ENCODE assay signal across 25 cellular contexts in genomic region chr7:131252976-131253375, GRCh38.
"Had no signal": no experiment of that assay in that cellular context is flagged by ENCODE, and none has a peak within 500 bp of the region (broad histone marks: within the 10 kb centered on the region; RNA-seq: fewer than 3 reads in every experiment).

No MANE protein-coding gene starts in this region.

- DNase-seq: colonic mucosa; cortex of kidney; dermis blood vessel endothelial cell; effector CD4-positive, alpha-beta T cell; effector CD8-positive, alpha-beta T cell; effector memory CD4-positive, alpha-beta T cell; effector memory CD8-positive, alpha-beta T cell; endodermal cell; erythroblast; esophagus squamous epithelium; foreskin fibroblast; foreskin keratinocyte; foreskin melanocyte; glutamatergic neuron; head of caudate nucleus; heart left ventricle; heart right ventricle had no signal

- H3K27ac ChIP-seq: colonic mucosa, coronary artery, epithelial cell of prostate, esophagus muscularis mucosa, esophagus squamous epithelium, foreskin keratinocyte, gastroesophageal sphincter, heart left ventricle, heart right ventricle had no signal

- H3K4me3 ChIP-seq: colonic mucosa, coronary artery, dorsolateral prefrontal cortex, esophagus muscularis mucosa, esophagus squamous epithelium, gastrocnemius medialis, gastroesophageal sphincter, heart left ventricle, heart right ventricle had no signal

- H3K4me3 Mint-ChIP-seq: dendritic cell treated with granulocyte-macrophage colony-stimulating factor and Interleukin-4, amounts not matched to agents 40 ng/mL and 50 ng/mL, for 4 days; effector memory CD8-positive, alpha-beta T cell; endodermal cell had no signal

- H3K36me3 ChIP-seq: colonic mucosa, esophagus muscularis mucosa, esophagus squamous epithelium, gastrocnemius medialis, gastroesophageal sphincter, heart left ventricle, heart right ventricle had no signal

- H3K27ac Mint-ChIP-seq: dendritic cell treated with granulocyte-macrophage colony-stimulating factor and Interleukin-4, amounts not matched to agents 40 ng/mL and 50 ng/mL, for 4 days; effector memory CD8-positive, alpha-beta T cell; endodermal cell had no signal

- H3K4me1 Mint-ChIP-seq: endodermal cell had no signal

- H3K9me3 ChIP-seq: colonic mucosa had no signal

- ATAC-seq: effector memory CD8-positive, alpha-beta T cell; esophagus mucosa; foreskin keratinocyte; gastroesophageal sphincter; heart left ventricle; heart right ventricle had no signal

- H3K4me1 ChIP-seq: colonic mucosa had no signal

- H3K27me3 ChIP-seq: colonic mucosa, dorsolateral prefrontal cortex, esophagus muscularis mucosa, esophagus squamous epithelium, gastrocnemius medialis, heart left ventricle, heart right ventricle had no signal
